ENCODE assay signal across 8 cellular contexts in the genomic region with DNA sequence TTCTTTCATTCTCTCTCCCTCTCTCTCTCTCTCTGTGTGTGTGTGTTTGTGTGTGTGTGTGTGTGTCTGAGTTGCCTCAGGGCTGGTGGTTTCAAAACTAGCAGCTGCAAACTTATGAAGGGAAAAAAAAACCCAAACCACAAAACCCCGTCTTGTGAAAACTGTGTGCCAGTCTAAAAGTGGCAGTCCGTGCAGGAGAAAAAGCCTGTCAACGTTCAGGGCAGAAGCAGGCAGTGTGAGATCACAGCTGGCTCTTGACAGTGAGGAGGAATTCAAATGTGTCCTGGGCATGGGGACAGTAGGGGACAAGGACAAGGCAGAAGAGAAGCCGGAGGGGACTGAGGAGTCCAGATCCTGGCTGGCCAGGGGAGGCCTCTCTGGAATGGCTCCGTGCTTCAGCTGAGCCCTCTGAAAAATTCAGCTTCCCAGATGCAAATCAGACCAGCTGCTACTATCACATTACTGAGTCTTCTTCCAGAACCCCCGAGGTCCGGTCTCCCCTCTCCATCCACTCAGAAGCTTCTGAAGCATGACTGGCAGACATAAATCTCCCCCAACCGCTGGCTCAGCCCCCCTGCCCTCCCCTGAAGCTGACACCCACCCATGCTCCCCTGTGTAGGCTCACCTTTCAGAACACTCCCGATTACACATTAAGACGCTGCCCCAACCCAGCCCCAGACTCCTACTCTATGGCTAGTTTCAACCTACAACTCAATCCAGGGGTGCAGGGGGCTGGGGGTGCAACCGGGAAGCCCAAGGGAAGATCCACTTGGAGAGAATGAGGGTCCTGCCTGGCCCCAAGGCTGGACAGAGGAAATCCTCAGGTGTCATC. TPM values are rescaled to one million over a fixed set of nuclear protein-coding genes. Genes with fewer than 3 reads are reported as not detected.
DNase-seq lines count a peak whose midpoint lies in the region; ATAC-seq and TF ChIP-seq lines count a peak whose summit lies in the region.

No MANE protein-coding gene starts in this region.

- peak overlapping the region; percentile 70 to 90 (median 89) for H3K4me3 Mint-ChIP-seq in immature natural killer cell

- H3K27ac Mint-ChIP-seq in immature natural killer cell = peak overlapping the region; percentile 83 to 98 (median 96)

- no peaks in the 10 kb centered on the region for H3K27me3 ChIP-seq in DND-41 (ENCODE audit: insufficient read depth, low read length, poor library complexity)
- no peaks in the 10 kb centered on the region for H3K27me3 ChIP-seq in upper lobe of right lung

- H3K4me3 ChIP-seq in DND-41 (ENCODE audit: low read depth in 1 of 2, low read length in 2 of 2) (peak overlapping the region in 1 of 2 experiments; percentile 47; a peak in 2 of 4 replicates), upper lobe of right lung (no peak overlapping the region)

- ATAC-seq in DND-41 (ENCODE audit: insufficient read depth, low read depth) (peak; percentile 80), GM21515 (IDR thresholded peaks at IDR 0.05; ENCODE audit: unreplicated experiment) (peak; percentile 37), upper lobe of right lung (peak; percentile 37)

- H3K27me3 Mint-ChIP-seq in immature natural killer cell (ENCODE audit: low read depth in 3 of 3) = peaks cover 16 to 35% (median 30%) of the 10 kb centered on the region in 3 donors

- H3K9ac ChIP-seq in DND-41 (ENCODE audit: low read depth, low read length) = peak overlapping the region; percentile 47

- H3K4me1 ChIP-seq in DND-41 (ENCODE audit: insufficient read depth, low read length) (peaks cover 86% of the 10 kb centered on the region), upper lobe of right lung (peaks cover 88% of the 10 kb centered on the region)

- intact Hi-C loops in upper lobe of right lung (cut with DNase I) = no loop called here

- peaks cover 1 to 10% (median 8%) of the 10 kb centered on the region in 3 donors for H3K36me3 Mint-ChIP-seq in immature natural killer cell

- peak; percentile 6 for TF ChIP-seq CTCF in DND-41 (IDR thresholded peaks at IDR 0.05; ENCODE audit: borderline replicate concordance, extremely low read depth, low read length, poor library complexity, severe bottlenecking)
- no peak for TF ChIP-seq CTCF in upper lobe of right lung (IDR thresholded peaks at IDR 0.05)

- no peak overlapping the region for H2AFZ ChIP-seq in DND-41 (ENCODE audit: low read depth, low read length)

- peaks cover 99 to 100% of the 10 kb centered on the region in 2 donors for H3K4me1 Mint-ChIP-seq in immature natural killer cell

- H3K9me3 ChIP-seq in DND-41 (ENCODE audit: insufficient read depth, low read length, severe bottlenecking) (no peaks in the 10 kb centered on the region), upper lobe of right lung (no peaks in the 10 kb centered on the region)

- peaks cover 18% of the 10 kb centered on the region for H3K36me3 ChIP-seq in DND-41 (ENCODE audit: insufficient read depth, low read length)
- no peaks in the 10 kb centered on the region for H3K36me3 ChIP-seq in upper lobe of right lung

- H3K27ac ChIP-seq in DND-41 (ENCODE audit: low read length) (peak overlapping the region; percentile 75), upper lobe of right lung (peak overlapping the region; percentile 58)

- DNase-seq in DND-41 = peak; percentile 85
- DNase-seq in KG1 (lab: John Stamatoyannopoulos, UW) = peak; percentile 83
- peak; percentile 51 to 58 for DNase-seq in activated T-cell treated with anti-CD3 and anti-CD28 coated beads, Interleukin-2, amount 50 U/mL, for 48 hours
- peak; percentile 89 to 91 (median 89) for DNase-seq in immature natural killer cell
- DNase-seq in upper lobe of right lung = no peak
- no peak for DNase-seq in NCI-H2029 (lab: John Stamatoyannopoulos, UW)
- no peak for DNase-seq in amniotic stem cell (lab: John Stamatoyannopoulos, UW)

- H4K20me1 ChIP-seq in DND-41 (ENCODE audit: insufficient read depth, low read length) = peaks cover 81% of the 10 kb centered on the region

- peak overlapping the region; percentile 71 for H3K4me2 ChIP-seq in DND-41 (ENCODE audit: insufficient read depth, low read length)

- H3K79me2 ChIP-seq in DND-41 (ENCODE audit: insufficient read depth, low read length) = peaks cover 88% of the 10 kb centered on the region

- H3K9me3 Mint-ChIP-seq in immature natural killer cell = peaks cover 0 to 6% (median 0%) of the 10 kb centered on the region in 6 donors

RNA-seq across cellular contexts. Expression of gene FLI1, which starts 32.0 kb away (rescaled TPM):
- polyA plus RNA-seq in immature natural killer cell = 100 to 1,000 TPM in 1 of 3 donors, 10 to 100 TPM in 2; 52.2 to 113 (median 61.1) TPM
- total RNA-seq in upper lobe of right lung = 69.7 TPM

Comparison
In these comparisons a context has a peak if more than half of its experiments do, and no peak if none do; other contexts are left out.
1. DNase-seq: peak in DND-41 (single experiment), KG1 (single experiment), activated T-cell treated with anti-CD3 and anti-CD28 coated beads, Interleukin-2, amount 50 U/mL, for 48 hours (2 of 2) and immature natural killer cell (3 of 3); none in upper lobe of right lung (single experiment), NCI-H2029 (single experiment) and amniotic stem cell (single experiment).
2. Peak in every context shown above with its lines, with median percentiles within 50 percentile points of each other: ATAC-seq.